In genomic region chrX:38347136-38347535, GRCh38 we compare ENCODE assay signal across 8 cellular contexts. TPM values are rescaled to one million over a fixed set of nuclear protein-coding genes. Genes with fewer than 3 reads are reported as not detected.
DNase-seq lines count a peak whose midpoint lies in the region; ATAC-seq, FAIRE-seq and TF ChIP-seq lines count a peak whose summit lies in the region.

No MANE protein-coding gene starts in this region.

- ATAC-seq in HG02840 (IDR thresholded peaks at IDR 0.05; ENCODE audit: low FRiP score, unreplicated experiment): no peak

- H4K20me1 ChIP-seq in hepatocyte (ENCODE audit: insufficient read depth, poor library complexity, severe bottlenecking): no peaks in the 10 kb centered on the region

- H3K27me3 ChIP-seq in hepatocyte: no peaks in the 10 kb centered on the region

- H3K4me2 ChIP-seq in hepatocyte: no peak overlapping the region

- no peak overlapping the region for H3K4me3 ChIP-seq in hepatocyte

- WGBS in hepatocyte (ENCODE audit: low lambda C conversion rate, missing lambda C conversion rate): 83% methylated on average over 2 of the region's 2 CpGs

- H3K27ac ChIP-seq in hepatocyte: no peak overlapping the region

- H2AFZ ChIP-seq in hepatocyte: no peak overlapping the region

- DNase-seq in Ammon's horn (ENCODE audit: low spot score): peak; percentile 38
- peak; percentile 72 for DNase-seq in HCEC 1CT
- DNase-seq in RCC 7860 (ENCODE audit: low spot score): peak; percentile 52
- peak; percentile 9 for DNase-seq in hepatocyte (ENCODE audit: low spot score)
- DNase-seq in NCI-H1048 (lab: John Stamatoyannopoulos, UW): no peak
- no peak for DNase-seq in G401 (ENCODE audit: low spot score)
- DNase-seq in NCI-H146 (lab: John Stamatoyannopoulos, UW): no peak

- in situ Hi-C loops in G401 (cut with HindIII; ENCODE audit: low sequenced_read_pairs): no loop called here

- no peak for TF ChIP-seq CTCF in hepatocyte (IDR thresholded peaks at IDR 0.05; ENCODE audit: poor library complexity)

- H3K9me3 ChIP-seq in hepatocyte (ENCODE audit: low read depth): no peaks in the 10 kb centered on the region

- H3K9me2 ChIP-seq in hepatocyte (replicated peaks; ENCODE audit: insufficient read depth): no peaks in the 10 kb centered on the region

- H3K4me1 ChIP-seq in hepatocyte (ENCODE audit: insufficient read depth): no peaks in the 10 kb centered on the region

- FAIRE-seq in RCC 7860 (lab: Jason Lieb, UNC): no peak

- no peaks in the 10 kb centered on the region for H3K79me2 ChIP-seq in hepatocyte

- no peaks in the 10 kb centered on the region for H3K36me3 ChIP-seq in hepatocyte (replicated peaks; ENCODE audit: insufficient read depth, low read depth)

RNA-seq across cellular contexts. Expression of gene OTC, which starts 5.3 kb away (rescaled TPM):
- 33.2 and 37.8 TPM in 2 replicates for total RNA-seq in hepatocyte
- 10.1 and 16.2 TPM in 2 replicates for polyA plus RNA-seq in hepatocyte
- total RNA-seq in G401 (2014; rRNA removed; shearing (Covaris generic)): not detected in 2 replicates

RNA-seq across cellular contexts. Expression of gene RPGR, which starts 19.8 kb away (rescaled TPM):
- 9.8 and 15.9 TPM in 2 replicates for total RNA-seq in hepatocyte
- 7.2 and 7.6 TPM in 2 replicates for polyA plus RNA-seq in hepatocyte
- 7.8 and 9.2 TPM in 2 replicates for total RNA-seq in G401 (2014; rRNA removed; shearing (Covaris generic))

Comparison
In these comparisons a context has a peak if more than half of its experiments do, and no peak if none do; other contexts are left out.
1. DNase-seq: peak in Ammon's horn (single experiment), HCEC 1CT (single experiment), RCC 7860 (single experiment) and hepatocyte (single experiment); none in NCI-H1048 (single experiment), G401 (single experiment) and NCI-H146 (single experiment).
2. RNA of gene OTC, which starts 5.3 kb away (total RNA-seq): 33.2 to 37.8 TPM in hepatocyte; not detected in G401; every median in the first group is over 10 times any median in the second.